1 cellular context compared by ENCODE assay signal in genomic region chr15:40873625-40874561, GRCh38.
TF ChIP-seq lines count a peak whose summit lies in the region.

RHOV (minus strand) TSS chr15:40874234; CDS start chr15:40874139, 95 bp downstream.

TF ChIP-seq in A549, 52 proteins besides CTCF, POLR2A, EP300 and RAD21 (continued from another document):
- TF ChIP-seq BCL3 (IDR thresholded peaks at IDR 0.05) (0 out of 3 replicates have a peak, but pooled peaks have one; percentile 20), ELK1 (IDR thresholded peaks at IDR 0.05; ENCODE audit: low read depth, low read length) (no peak), EHF (CRISPR knock-in tag; IDR thresholded peaks at IDR 0.05) (no peak), TP53 (CRISPR knock-in tag; IDR thresholded peaks at IDR 0.05) (no peak), CHD2 (IDR thresholded peaks at IDR 0.05; ENCODE audit: low read length, partially characterized antibody) (no peak), CEBPB (IDR thresholded peaks at IDR 0.05) (no peak), HMGXB4 (CRISPR knock-in tag; IDR thresholded peaks at IDR 0.05; ENCODE audit: borderline replicate concordance) (no peak), RNF2 (IDR thresholded peaks at IDR 0.05; ENCODE audit: borderline replicate concordance, low read depth) (no peak), ESRRA (IDR thresholded peaks at IDR 0.05; ENCODE audit: borderline replicate concordance, low read length) (no peak), ZC3H11A (IDR thresholded peaks at IDR 0.05) (no peak), ZSCAN20 (CRISPR knock-in tag; IDR thresholded peaks at IDR 0.05) (no peak), POLR2AphosphoS2 (conservative IDR thresholded peaks at IDR 0.05; ENCODE audit: low read length) (no peak), JUNB (IDR thresholded peaks at IDR 0.05) (no peak), PHF8 (IDR thresholded peaks at IDR 0.05; ENCODE audit: borderline replicate concordance, low read depth) (peak; percentile 72; the same call in 1 of the 2 replicates), REST (IDR thresholded peaks at IDR 0.05) (no peak), HOXA7 (CRISPR knock-in tag; IDR thresholded peaks at IDR 0.05) (no peak), MAX (IDR thresholded peaks at IDR 0.05) (peak; percentile 69; the same call in 1 of the 2 replicates), NPAS2 (CRISPR knock-in tag; IDR thresholded peaks at IDR 0.05; ENCODE audit: borderline replicate concordance) (no peak), JUN (IDR thresholded peaks at IDR 0.05) (peak in 1 of 2 experiments; percentile 66; a peak in 2 of 5 replicates), HOXB13 (CRISPR knock-in tag; IDR thresholded peaks at IDR 0.05; ENCODE audit: low read depth) (no peak), HDAC2 (IDR thresholded peaks at IDR 0.05) (no peak), FOSB (CRISPR knock-in tag; IDR thresholded peaks at IDR 0.05) (no peak), SREBF2 (IDR thresholded peaks at IDR 0.05) (no peak), ZNF302 (CRISPR knock-in tag; IDR thresholded peaks at IDR 0.05) (no peak), SMC3 (IDR thresholded peaks at IDR 0.05) (peak; percentile 48)
